ENCODE assay signal across 17 cellular contexts in genomic region chr3:37456791-37457190, GRCh38. TPM values are rescaled to one million over a fixed set of nuclear protein-coding genes. Genes with fewer than 3 reads are reported as not detected.
DNase-seq lines count a peak whose midpoint lies in the region; ATAC-seq and TF ChIP-seq lines count a peak whose summit lies in the region.
"Had no signal": no experiment of that assay in that cellular context is flagged by ENCODE, and none has a peak within 500 bp of the region (broad histone marks: within the 10 kb centered on the region; RNA-seq: fewer than 3 reads in every experiment).

No MANE protein-coding gene starts in this region.

- WGBS in right lobe of liver (ENCODE audit: insufficient coverage, low coverage, low lambda C conversion rate, missing lambda C conversion rate) = 56% methylated on average over 3 of the region's 3 CpGs
- 50 to 66% (median 51%) methylated on average over 3 of the region's 3 CpGs for WGBS in spleen, 5 donors
- 67% methylated on average over 3 of the region's 3 CpGs for WGBS in body of pancreas, 2 donors

- no TSS peak for BruUV-seq in A673 (replicated peaks; lab: Mats Ljungman, UMichigan)

- H3K4me1 ChIP-seq in A673 (ENCODE audit: insufficient read depth, low read length, poor library complexity, severe bottlenecking) = peaks cover 57% of the 10 kb centered on the region
- H3K4me1 ChIP-seq in adipocyte (ENCODE audit: control insufficient read depth, insufficient read depth, low read length) = peaks cover 26% of the 10 kb centered on the region
- peaks cover 0 to under 1% (median 0%) of the 10 kb centered on the region in 4 donors for H3K4me1 ChIP-seq in right lobe of liver
- H3K4me1 ChIP-seq in spleen = peaks cover 11 to 69% (median 59%) of the 10 kb centered on the region in 6 donors
- peaks cover 6% of the 10 kb centered on the region for H3K4me1 ChIP-seq in body of pancreas

- POLR2A ChIA-PET in A673 (lab: Charles Lee; ENCODE audit: low non-redundant PET) = no interaction called here

- peak overlapping the region; percentile 28 for H3K4me3 ChIP-seq in A673 (ENCODE audit: low read depth, low read length, poor library complexity, severe bottlenecking)
- peak overlapping the region; percentile 59 for H3K4me3 ChIP-seq in adipocyte (ENCODE audit: low read length)
- H3K4me3 ChIP-seq in right lobe of liver = no peak overlapping the region
- H3K4me3 ChIP-seq in spleen = peak overlapping the region in 1 of 8 donors; percentile 24
- no peak overlapping the region for H3K4me3 ChIP-seq in body of pancreas
- H3K4me3 ChIP-seq: MG63, smooth muscle cell, tibial nerve had no signal

- CTCF ChIA-PET in A673 (lab: Charles Lee) = no interaction called here

- DNase-seq in A673 (ENCODE audit: low spot score) = no peak
- DNase-seq in adipocyte (ENCODE audit: low read depth) = no peak
- DNase-seq in right lobe of liver = no peak
- no peak for DNase-seq in spleen
- no peak for DNase-seq in body of pancreas
- DNase-seq in GM10266 (ENCODE audit: extremely low spot score) = no peak
- no peak for DNase-seq in NCI-H2171 (lab: John Stamatoyannopoulos, UW)
- no peak for DNase-seq in NCI-H82 treated with DMSO at 0.1 percent for 48 hours (lab: John Stamatoyannopoulos, UW; ENCODE audit: unreplicated experiment)
- DNase-seq: activated CD4-positive, alpha-beta T cell treated with anti-CD3 and anti-CD28 coated beads, Interleukin-2, amount 10 ng/mL, durations not matched to agents 24 days and 14 days; activated gamma-delta T cell treated with Interleukin-2 at 50 U/mL for 16 hours; CD8-positive, alpha-beta memory T cell; H9; MG63; RPMI8226; stimulated activated CD8-positive, alpha-beta memory T cell treated with anti-CD3 and anti-CD28 coated beads, Interleukin-4, amount 100 ng/mL, for 48 hours had no signal

- H3K27ac ChIP-seq in A673 (ENCODE audit: low read depth, low read length, poor library complexity, severe bottlenecking) = peak overlapping the region; percentile 53
- H3K27ac ChIP-seq in right lobe of liver = peak overlapping the region; percentile 20 to 53 (median 49)
- H3K27ac ChIP-seq in spleen = peak overlapping the region in 6 of 8 donors; percentile 41 to 87 (median 56)
- H3K27ac ChIP-seq in body of pancreas = peak overlapping the region in 2 of 4 donors; percentile 6 to 8

- intact Hi-C loops in A673 (cut with micrococcal nuclease; ENCODE audit: unreplicated experiment) = loop anchor here (5.0 kb wide), 1 partner anchor 321 kb away; no protein-coding TSS in a partner anchor
- intact Hi-C loops in right lobe of liver (cut with DNase I) = no loop called here
- intact Hi-C loops in spleen (cut with DNase I; ENCODE audit: low total_unique reads) = no loop called here
- intact Hi-C loops in body of pancreas (cut with DNase I) = no loop called here

- no peak overlapping the region for H3K9ac ChIP-seq in adipocyte (ENCODE audit: low read length)

- H3K9me3 ChIP-seq in A673 (ENCODE audit: low read depth, low read length, poor library complexity, severe bottlenecking) (no peaks in the 10 kb centered on the region), adipocyte (ENCODE audit: control insufficient read depth, low read length) (no peaks in the 10 kb centered on the region), right lobe of liver (no peaks in the 10 kb centered on the region), spleen (no peaks in the 10 kb centered on the region), body of pancreas (no peaks in the 10 kb centered on the region)
- H3K9me3 ChIP-seq: MG63, tibial nerve had no signal

- no peaks in the 10 kb centered on the region for H3K27me3 ChIP-seq in A673 (replicated peaks; ENCODE audit: insufficient read depth, low read depth, low read length, poor library complexity)
- peaks cover 31% of the 10 kb centered on the region for H3K27me3 ChIP-seq in adipocyte (replicated peaks; ENCODE audit: control insufficient read depth, insufficient read depth, low read length)
- no peaks in the 10 kb centered on the region for H3K27me3 ChIP-seq in right lobe of liver
- H3K27me3 ChIP-seq in spleen (replicated peaks in 1 of 7) = peaks cover 0 to 62% (median 9%) of the 10 kb centered on the region in 7 donors
- H3K27me3 ChIP-seq in body of pancreas = peaks cover 0 to 6% of the 10 kb centered on the region in 2 donors
- H3K27me3 ChIP-seq: MG63, tibial nerve had no signal

- no peak for ATAC-seq in right lobe of liver
- ATAC-seq in body of pancreas = no peak

- TF ChIP-seq POLR2A in right lobe of liver (IDR thresholded peaks at IDR 0.05) = no peak
- TF ChIP-seq POLR2A in spleen (IDR thresholded peaks at IDR 0.05) = no peak
- TF ChIP-seq POLR2A in body of pancreas (IDR thresholded peaks at IDR 0.05) = no peak

- H3K36me3 ChIP-seq in A673 (ENCODE audit: insufficient read depth, low read length, poor library complexity, severe bottlenecking) (no peaks in the 10 kb centered on the region), adipocyte (ENCODE audit: control insufficient read depth, insufficient read depth, low read length, severe bottlenecking) (no peaks in the 10 kb centered on the region), right lobe of liver (no peaks in the 10 kb centered on the region), spleen (no peaks in the 10 kb centered on the region), body of pancreas (replicated peaks in 1 of 2; ENCODE audit: insufficient read depth in 1 of 2, low read depth in 2 of 2) (no peaks in the 10 kb centered on the region)
- H3K36me3 ChIP-seq: MG63, tibial nerve had no signal

- TF ChIP-seq CTCF in A673 (conservative IDR thresholded peaks at IDR 0.05; ENCODE audit: low read depth, low read length) (no peak), right lobe of liver (IDR thresholded peaks at IDR 0.05) (no peak), spleen (IDR thresholded peaks at IDR 0.05 in 8 of 11, conservative IDR thresholded peaks at IDR 0.05 in 3 of 11) (no peak), body of pancreas (IDR thresholded peaks at IDR 0.05) (no peak), GM10266 (IDR thresholded peaks at IDR 0.05; ENCODE audit: control insufficient read depth, insufficient read depth, low read depth, missing control alignments) (no peak)

RNA-seq across cellular contexts. Expression of gene ITGA9, which starts 4.8 kb away (rescaled TPM):
- total RNA-seq in A673 (2021) (0.77 and 1.7 TPM in 2 replicates), right lobe of liver (10 to 100 TPM; 10.3 to 22.2 (median 14.4) TPM), spleen (100 to 1,000 TPM in 3 of 7 donors, 10 to 100 TPM in 4; 78.4 to 145 (median 93.1) TPM), body of pancreas (1 to 10 TPM; 3.4 to 5.6 TPM)
- polyA plus RNA-seq in spleen = 1 to 10 TPM; 1.4 to 4.9 (median 2.7) TPM
- polyA plus RNA-seq: CD8-positive, alpha-beta memory T cell had no signal

Comparison
In these comparisons a context has a peak if more than half of its experiments do, and no peak if none do; other contexts are left out.
1. H3K4me3 ChIP-seq: peak in A673 (single experiment) and adipocyte (single experiment); none in right lobe of liver (0 of 3) and body of pancreas (0 of 2).